9 cellular contexts compared by ENCODE assay signal in genomic region chr7:8638076-8638475, GRCh38.
DNase-seq lines count a peak whose midpoint lies in the region; ATAC-seq lines count a peak whose summit lies in the region.
"Had no signal": no experiment of that assay in that cellular context is flagged by ENCODE, and none has a peak within 500 bp of the region (broad histone marks: within the 10 kb centered on the region; RNA-seq: fewer than 3 reads in every experiment).

No MANE protein-coding gene starts in this region.

- ATAC-seq in stimulated activated naive B cell treated with anti-CD40 and anti-IgM and Interleukin-4, amounts not matched to agents 10 μg/mL and 1 μg/mL and 100 μg/mL, for 72 hours (replicated peaks), result no peak
- no peak for ATAC-seq in GM21529 (IDR thresholded peaks at IDR 0.05; ENCODE audit: unreplicated experiment)
- no peak for ATAC-seq in HG02852 (IDR thresholded peaks at IDR 0.05; ENCODE audit: unreplicated experiment)

- no peaks in the 10 kb centered on the region for H3K36me3 ChIP-seq in endocrine pancreas (ENCODE audit: control insufficient read depth, insufficient read depth, low read length)

- H3K4me3 Mint-ChIP-seq in stimulated activated naive B cell treated with anti-CD40 and anti-IgM and Interleukin-4, amounts not matched to agents 10 μg/mL and 1 μg/mL and 100 μg/mL, for 72 hours, result no peak overlapping the region

- H3K27me3 ChIP-seq in endocrine pancreas (ENCODE audit: control insufficient read depth, insufficient read depth, low read length), result no peaks in the 10 kb centered on the region

- H3K9ac ChIP-seq in endocrine pancreas (ENCODE audit: control insufficient read depth, insufficient read depth, low read length), result no peak overlapping the region

- no peaks in the 10 kb centered on the region for H3K9me3 ChIP-seq in endocrine pancreas (ENCODE audit: control insufficient read depth, low read length)

- peak; percentile 100 for DNase-seq in DMS153 (lab: John Stamatoyannopoulos, UW)
- DNase-seq in NCI-H1105 treated with DMSO at 0.1 percent for 48 hours (lab: John Stamatoyannopoulos, UW), result peak; percentile 100
- DNase-seq in NCI-H510A treated with DMSO at 0.1 percent for 48 hours (lab: John Stamatoyannopoulos, UW), result peak; percentile 97
- DNase-seq in stimulated activated naive B cell treated with anti-CD40 and anti-IgM and Interleukin-4, amounts not matched to agents 10 μg/mL and 1 μg/mL and 100 μg/mL, for 72 hours, result no peak
- no peak for DNase-seq in inferior parietal cortex (ENCODE audit: extremely low spot score)

- H3K4me1 ChIP-seq in endocrine pancreas (ENCODE audit: control insufficient read depth, insufficient read depth, low read length), result peaks cover 12% of the 10 kb centered on the region

- no peaks in the 10 kb centered on the region for H3K4me1 Mint-ChIP-seq in stimulated activated naive B cell treated with anti-CD40 and anti-IgM and Interleukin-4, amounts not matched to agents 10 μg/mL and 1 μg/mL and 100 μg/mL, for 72 hours

- no peaks in the 10 kb centered on the region for H3K9me3 Mint-ChIP-seq in stimulated activated naive B cell treated with anti-CD40 and anti-IgM and Interleukin-4, amounts not matched to agents 10 μg/mL and 1 μg/mL and 100 μg/mL, for 72 hours

- H3K4me3 ChIP-seq in endocrine pancreas (ENCODE audit: control insufficient read depth, insufficient read depth, low read length), result peak overlapping the region; percentile 16
- H3K4me3 ChIP-seq: lung had no signal

- no peaks in the 10 kb centered on the region for H3K27me3 Mint-ChIP-seq in stimulated activated naive B cell treated with anti-CD40 and anti-IgM and Interleukin-4, amounts not matched to agents 10 μg/mL and 1 μg/mL and 100 μg/mL, for 72 hours

- H3K27ac Mint-ChIP-seq in stimulated activated naive B cell treated with anti-CD40 and anti-IgM and Interleukin-4, amounts not matched to agents 10 μg/mL and 1 μg/mL and 100 μg/mL, for 72 hours, result no peak overlapping the region

- H3K36me3 Mint-ChIP-seq in stimulated activated naive B cell treated with anti-CD40 and anti-IgM and Interleukin-4, amounts not matched to agents 10 μg/mL and 1 μg/mL and 100 μg/mL, for 72 hours, result no peaks in the 10 kb centered on the region

Comparison
In these comparisons a context has a peak if more than half of its experiments do, and no peak if none do; other contexts are left out.
1. DNase-seq: peak in DMS153 (single experiment), NCI-H1105 treated with DMSO at 0.1 percent for 48 hours (single experiment) and NCI-H510A treated with DMSO at 0.1 percent for 48 hours (single experiment); none in stimulated activated naive B cell treated with anti-CD40 and anti-IgM and Interleukin-4, amounts not matched to agents 10 μg/mL and 1 μg/mL and 100 μg/mL, for 72 hours (single experiment) and inferior parietal cortex (single experiment).